In the genomic region with DNA sequence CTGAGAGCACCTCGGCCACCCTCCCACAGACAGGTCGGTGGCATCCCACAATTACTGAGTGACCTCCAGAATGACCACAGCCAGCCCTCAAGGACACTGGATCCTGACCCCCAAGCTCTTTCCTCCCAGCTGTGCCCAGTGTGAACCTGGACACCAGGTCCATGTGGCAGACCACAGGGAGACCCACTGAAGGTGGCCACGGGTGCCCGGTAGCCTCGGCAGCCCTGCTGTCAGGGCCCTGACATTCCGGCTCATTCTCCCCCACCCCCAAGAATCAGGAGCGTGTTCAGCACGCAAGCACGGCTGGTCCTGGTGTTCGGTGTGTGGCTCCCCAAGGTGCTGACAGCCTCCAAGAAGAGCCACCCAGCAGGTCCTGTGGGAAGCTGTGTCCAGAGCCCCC, we compare ENCODE assay signal across 1 cellular context.
TF ChIP-seq lines count a peak whose summit lies in the region.

No MANE protein-coding gene starts in this region.

TF ChIP-seq in GM23338, 12 proteins besides CTCF, POLR2A, EP300 and RAD21:
- TF ChIP-seq JUNB (IDR thresholded peaks at IDR 0.05; ENCODE audit: unreplicated experiment) (no peak), ZNF331 (CRISPR knock-in tag; IDR thresholded peaks at IDR 0.05; ENCODE audit: low read depth) (no peak), STAT1 (IDR thresholded peaks at IDR 0.05; ENCODE audit: unreplicated experiment) (no peak), CREB1 (CRISPR knock-in tag; IDR thresholded peaks at IDR 0.05; ENCODE audit: low read depth) (no peak), EZH2phosphoT487 (IDR thresholded peaks at IDR 0.05; ENCODE audit: unreplicated experiment) (no peak), EZH2 (IDR thresholded peaks at IDR 0.05; ENCODE audit: low read depth, unreplicated experiment) (no peak), NANOG (IDR thresholded peaks at IDR 0.05; ENCODE audit: borderline replicate concordance) (no peak)
- TF ChIP-seq, protein P1, sequence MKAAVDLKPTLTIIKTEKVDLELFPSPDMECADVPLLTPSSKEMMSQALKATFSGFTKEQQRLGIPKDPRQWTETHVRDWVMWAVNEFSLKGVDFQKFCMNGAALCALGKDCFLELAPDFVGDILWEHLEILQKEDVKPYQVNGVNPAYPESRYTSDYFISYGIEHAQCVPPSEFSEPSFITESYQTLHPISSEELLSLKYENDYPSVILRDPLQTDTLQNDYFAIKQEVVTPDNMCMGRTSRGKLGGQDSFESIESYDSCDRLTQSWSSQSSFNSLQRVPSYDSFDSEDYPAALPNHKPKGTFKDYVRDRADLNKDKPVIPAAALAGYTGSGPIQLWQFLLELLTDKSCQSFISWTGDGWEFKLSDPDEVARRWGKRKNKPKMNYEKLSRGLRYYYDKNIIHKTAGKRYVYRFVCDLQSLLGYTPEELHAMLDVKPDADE (IDR thresholded peaks at IDR 0.05), result no peak
